8 cellular contexts compared by ENCODE assay signal in genomic region chr3:53709856-53710674, GRCh38.
DNase-seq lines count a peak whose midpoint lies in the region; ATAC-seq, FAIRE-seq and TF ChIP-seq lines count a peak whose summit lies in the region.

No MANE protein-coding gene starts in this region.

- H3K27ac Mint-ChIP-seq in nephron progenitor cell = no peak overlapping the region
- peak overlapping the region in 1 of 2 donors; percentile 31 for H3K27ac Mint-ChIP-seq in stimulated activated naive CD8-positive, alpha-beta T cell treated with anti-CD3 and anti-CD28 coated beads, Interleukin-15, amount 100 ng/mL, for 72 hours

- H3K36me3 Mint-ChIP-seq in nephron progenitor cell (ENCODE audit: low read depth) = no peaks in the 10 kb centered on the region

- H3K4me3 Mint-ChIP-seq in nephron progenitor cell = no peak overlapping the region
- H3K4me3 Mint-ChIP-seq in stimulated activated naive CD8-positive, alpha-beta T cell treated with anti-CD3 and anti-CD28 coated beads, Interleukin-15, amount 100 ng/mL, for 72 hours = no peak overlapping the region

- peaks cover 11% of the 10 kb centered on the region for H3K27me3 Mint-ChIP-seq in nephron progenitor cell (ENCODE audit: low read depth, poor library complexity)
- H3K27me3 Mint-ChIP-seq in stimulated activated naive CD8-positive, alpha-beta T cell treated with anti-CD3 and anti-CD28 coated beads, Interleukin-15, amount 100 ng/mL, for 72 hours = no peaks in the 10 kb centered on the region

- FAIRE-seq in GM18507 (lab: Jason Lieb, UNC) = peak; percentile 90

- H3K4me1 Mint-ChIP-seq in nephron progenitor cell = peaks cover 23% of the 10 kb centered on the region
- H3K4me1 Mint-ChIP-seq in stimulated activated naive CD8-positive, alpha-beta T cell treated with anti-CD3 and anti-CD28 coated beads, Interleukin-15, amount 100 ng/mL, for 72 hours = peaks cover 15% of the 10 kb centered on the region

- peak; percentile 74 for ATAC-seq in stimulated activated naive CD8-positive, alpha-beta T cell treated with anti-CD3 and anti-CD28 coated beads, Interleukin-15, amount 100 ng/mL, for 72 hours

- TF ChIP-seq CTCF in nephron progenitor cell (IDR thresholded peaks at IDR 0.05) = peak; percentile 83

- DNase-seq in A172 (ENCODE audit: low spot score) (peak; percentile 48), GM18507 (ENCODE audit: extremely low spot score, insufficient read length, low read depth) (peak; percentile 56), HS-27A (ENCODE audit: low read depth) (peak; percentile 12), OCI-M2 (lab: John Stamatoyannopoulos, UW; ENCODE audit: unreplicated experiment) (peak; percentile 20), fibroblast of peridontal ligament (ENCODE audit: extremely low read depth) (peak; percentile 70), nephron progenitor cell (peak; percentile 81)
- peak; percentile 70 to 76 for DNase-seq in activated T-cell treated with anti-CD3 and anti-CD28 coated beads, Interleukin-2, amount 50 U/mL, for 48 hours
- peak; percentile 64 to 65 for DNase-seq in stimulated activated naive CD8-positive, alpha-beta T cell treated with anti-CD3 and anti-CD28 coated beads, Interleukin-15, amount 100 ng/mL, for 72 hours

- no peaks in the 10 kb centered on the region for H3K9me3 Mint-ChIP-seq in nephron progenitor cell
- H3K9me3 Mint-ChIP-seq in stimulated activated naive CD8-positive, alpha-beta T cell treated with anti-CD3 and anti-CD28 coated beads, Interleukin-15, amount 100 ng/mL, for 72 hours = no peaks in the 10 kb centered on the region

Comparison
In these comparisons a context has a peak if more than half of its experiments do, and no peak if none do; other contexts are left out.
1. Peak in every context shown above with its lines: DNase-seq and ATAC-seq.
2. DNase-seq: peak in every context shown above with its lines; median percentile 81 in nephron progenitor cell; 73 in activated T-cell treated with anti-CD3 and anti-CD28 coated beads, Interleukin-2, amount 50 U/mL, for 48 hours; 70 in fibroblast of peridontal ligament; 64 in stimulated activated naive CD8-positive, alpha-beta T cell treated with anti-CD3 and anti-CD28 coated beads, Interleukin-15, amount 100 ng/mL, for 72 hours; 56 in GM18507; 48 in A172; 20 in OCI-M2; 12 in HS-27A.